In the genomic region with DNA sequence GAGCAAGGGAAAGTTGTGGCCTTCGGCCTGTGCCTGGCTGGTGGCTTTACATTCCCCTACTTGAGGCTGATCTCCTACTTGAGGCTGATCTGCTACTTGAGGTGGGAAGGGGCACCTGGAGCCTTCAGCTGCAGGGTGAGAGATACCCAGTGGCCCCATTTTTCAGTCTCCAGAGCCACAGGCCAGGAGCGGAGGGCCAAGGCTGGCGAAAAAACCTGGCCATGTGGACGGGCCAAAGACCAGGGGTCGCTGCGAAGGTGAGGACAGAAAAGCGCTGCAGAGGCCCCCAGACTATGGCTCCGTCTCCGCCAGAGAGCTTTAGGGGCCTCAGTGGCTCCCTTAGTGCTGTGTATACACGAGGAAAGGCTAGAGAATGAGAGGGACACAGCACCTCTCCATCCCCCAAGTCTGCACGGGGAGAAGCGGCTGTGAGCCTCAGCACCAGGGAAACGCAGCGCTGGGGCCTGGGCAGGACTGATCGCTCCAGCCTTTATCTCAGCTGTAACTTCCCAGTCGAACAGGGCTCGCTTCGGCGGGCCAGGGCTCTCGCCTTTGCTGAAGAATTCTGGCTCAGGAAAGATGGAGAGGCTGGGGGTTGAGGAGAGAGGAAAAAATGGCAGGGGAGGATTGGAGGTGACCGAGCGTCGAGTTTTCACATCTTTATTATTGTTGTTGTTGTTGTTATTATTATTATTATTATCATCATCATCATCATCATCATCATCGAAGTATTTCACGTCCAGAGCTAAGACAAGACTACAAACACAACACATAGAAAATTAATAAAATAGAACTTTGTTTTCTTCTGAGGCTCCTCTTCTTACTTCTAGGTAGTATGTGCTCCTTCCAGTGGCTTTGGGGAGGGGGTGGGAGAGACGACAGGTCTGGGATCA, we compare ENCODE assay signal across 15 cellular contexts. TPM values are rescaled to one million over a fixed set of nuclear protein-coding genes. Genes with fewer than 3 reads are reported as not detected.
A peak's percentile ranks its signal among the peaks of the same experiment; 100 is the strongest.
DNase-seq lines count a peak whose midpoint lies in the region; ATAC-seq, FAIRE-seq and TF ChIP-seq lines count a peak whose summit lies in the region.
"Had no signal": no experiment of that assay in that cellular context is flagged by ENCODE, and none has a peak within 500 bp of the region (broad histone marks: within the 10 kb centered on the region; RNA-seq: fewer than 3 reads in every experiment).

No MANE protein-coding gene starts in this region.

- no peak overlapping the region for H3K27ac Mint-ChIP-seq in activated T-cell treated with anti-CD3 and anti-CD28 coated beads, Interleukin-2, amount 50 U/mL, for 72 hours
- H3K27ac Mint-ChIP-seq in astrocyte (ENCODE audit: unreplicated experiment): no peak overlapping the region

- no peak for TF ChIP-seq EP300 in suprapubic skin (IDR thresholded peaks at IDR 0.05)

- no peak overlapping the region for H3K27ac ChIP-seq in astrocyte (ENCODE audit: low read depth, low read length)
- H3K27ac ChIP-seq in muscle layer of colon (ENCODE audit: low read depth, low read length): peak overlapping the region; percentile 83
- H3K27ac ChIP-seq in suprapubic skin: peak overlapping the region; percentile 13

- H3K9me3 Mint-ChIP-seq in activated T-cell treated with anti-CD3 and anti-CD28 coated beads, Interleukin-2, amount 50 U/mL, for 72 hours: no peaks in the 10 kb centered on the region
- peaks cover 40% of the 10 kb centered on the region for H3K9me3 Mint-ChIP-seq in astrocyte (ENCODE audit: unreplicated experiment)

- H2AFZ ChIP-seq in astrocyte (ENCODE audit: low read depth, low read length): no peak overlapping the region

- TF ChIP-seq CTCF in astrocyte (IDR thresholded peaks at IDR 0.05; ENCODE audit: insufficient read depth, low read depth, low read length): no peak
- TF ChIP-seq CTCF in suprapubic skin (IDR thresholded peaks at IDR 0.05): no peak

- intact Hi-C loops in sciatic nerve (cut with DNase I): loop anchor here (5.0 kb wide), 1 partner anchor 248 kb away; no protein-coding TSS in a partner anchor

- peaks cover 50% of the 10 kb centered on the region for H3K4me1 Mint-ChIP-seq in activated T-cell treated with anti-CD3 and anti-CD28 coated beads, Interleukin-2, amount 50 U/mL, for 72 hours (ENCODE audit: low read depth)
- no peaks in the 10 kb centered on the region for H3K4me1 Mint-ChIP-seq in astrocyte (ENCODE audit: low read depth, unreplicated experiment)

- H4K20me1 ChIP-seq in astrocyte (ENCODE audit: insufficient read depth, low read length): peaks cover 13% of the 10 kb centered on the region

- no peak for ATAC-seq in activated T-cell treated with anti-CD3 and anti-CD28 coated beads, Interleukin-2, amount 50 U/mL, for 72 hours (replicated peaks in 1 of 2)
- ATAC-seq in sciatic nerve: no peak
- ATAC-seq: left cardiac atrium, PC-3 had no signal

- H3K79me2 ChIP-seq in astrocyte (ENCODE audit: insufficient read depth, low read length): peaks cover 20% of the 10 kb centered on the region

- no peaks in the 10 kb centered on the region for H3K36me3 ChIP-seq in astrocyte (ENCODE audit: insufficient read depth, low read length)
- no peaks in the 10 kb centered on the region for H3K36me3 ChIP-seq in muscle layer of colon (ENCODE audit: insufficient read depth, low read length)
- peaks cover 3% of the 10 kb centered on the region for H3K36me3 ChIP-seq in suprapubic skin

- no peaks in the 10 kb centered on the region for H3K9me3 ChIP-seq in astrocyte (ENCODE audit: insufficient read depth, low read depth, low read length)
- H3K9me3 ChIP-seq in muscle layer of colon (ENCODE audit: low read length): no peaks in the 10 kb centered on the region
- H3K9me3 ChIP-seq in suprapubic skin: no peaks in the 10 kb centered on the region

- H3K4me2 ChIP-seq in astrocyte (ENCODE audit: low read length): peak overlapping the region; percentile 92

- H3K9ac ChIP-seq in astrocyte (ENCODE audit: low read length): peak overlapping the region; percentile 59
- H3K9ac ChIP-seq in muscle layer of colon (ENCODE audit: low read length): peak overlapping the region; percentile 4

- no peak overlapping the region for H3K4me3 ChIP-seq in astrocyte (ENCODE audit: insufficient read depth, low read depth, low read length)
- peak overlapping the region; percentile 64 to 66 for H3K4me3 ChIP-seq in muscle layer of colon (ENCODE audit: low read depth in 1 of 2, low read length in 2 of 2)
- H3K4me3 ChIP-seq in suprapubic skin: no peak overlapping the region

- TF ChIP-seq POLR2A in suprapubic skin (IDR thresholded peaks at IDR 0.05): no peak

- H3K27me3 ChIP-seq in astrocyte (ENCODE audit: insufficient read depth, low read length) (peaks cover 78% of the 10 kb centered on the region), muscle layer of colon (ENCODE audit: control insufficient read depth in 1 of 2, insufficient read depth in 2 of 2, low read length in 2 of 2) (peaks cover 0 to 8% of the 10 kb centered on the region in 2 donors), suprapubic skin (peaks cover 58% of the 10 kb centered on the region)

- FAIRE-seq in astrocyte (lab: Jason Lieb, UNC): no peak
- FAIRE-seq: bronchial epithelial cell had no signal

- WGBS in suprapubic skin: 74% methylated on average over 19 of the region's 26 CpGs

- no peak for DNase-seq in activated T-cell treated with anti-CD3 and anti-CD28 coated beads, Interleukin-2, amount 50 U/mL, for 72 hours
- DNase-seq in activated T-cell treated with anti-CD3 and anti-CD28 coated beads, Interleukin-2, amount 50 U/mL, for 1 hour: no peak
- DNase-seq in astrocyte (ENCODE audit: low read depth): no peak
- no peak for DNase-seq in suprapubic skin (ENCODE audit: low spot score in 2 of 2)
- no peak for DNase-seq in 8988T
- DNase-seq in sciatic nerve (ENCODE audit: low spot score): no peak
- no peak for DNase-seq in activated CD8-positive, alpha-beta memory T cell treated with anti-CD3 and anti-CD28 coated beads, Interleukin-2, amount 50 U/mL, for 48 hours
- DNase-seq: Kasumi-1, left cardiac atrium, NCI-H510A, PC-3, SW 1271 had no signal

- H3K27me3 Mint-ChIP-seq in activated T-cell treated with anti-CD3 and anti-CD28 coated beads, Interleukin-2, amount 50 U/mL, for 72 hours (ENCODE audit: low read depth): peaks cover 96% of the 10 kb centered on the region
- H3K27me3 Mint-ChIP-seq in astrocyte (ENCODE audit: low read depth, unreplicated experiment): peaks cover 91% of the 10 kb centered on the region

- H3K4me1 ChIP-seq in astrocyte (ENCODE audit: insufficient read depth, low read length): peaks cover 18% of the 10 kb centered on the region
- peaks cover 59% of the 10 kb centered on the region for H3K4me1 ChIP-seq in muscle layer of colon (ENCODE audit: insufficient read depth, low read length)
- peaks cover 53% of the 10 kb centered on the region for H3K4me1 ChIP-seq in suprapubic skin

- peak overlapping the region; percentile 11 to 85 for H3K4me3 Mint-ChIP-seq in activated T-cell treated with anti-CD3 and anti-CD28 coated beads, Interleukin-2, amount 50 U/mL, for 72 hours
- H3K4me3 Mint-ChIP-seq in astrocyte (ENCODE audit: unreplicated experiment): no peak overlapping the region

- no peaks in the 10 kb centered on the region for H3K36me3 Mint-ChIP-seq in activated T-cell treated with anti-CD3 and anti-CD28 coated beads, Interleukin-2, amount 50 U/mL, for 72 hours (ENCODE audit: insufficient read depth in 2 of 2)
- no peaks in the 10 kb centered on the region for H3K36me3 Mint-ChIP-seq in astrocyte (ENCODE audit: low read depth, unreplicated experiment)

RNA-seq across cellular contexts. Expression of a gene that starts 1.8 kb away (rescaled TPM):
- total RNA-seq in activated T-cell treated with anti-CD3 and anti-CD28 coated beads, Interleukin-2, amount 50 U/mL, for 72 hours: not detected
- total RNA-seq in astrocyte: not detected in 2 replicates
- under 1 TPM in 2 of 4 donors, not detected in 2; 0.72 to 0.80 TPM for total RNA-seq in suprapubic skin
- total RNA-seq in sciatic nerve: 2.4 TPM
- total RNA-seq: bronchial epithelial cell, temporal lobe had no signal

RNA-seq across cellular contexts. Expression of a gene that starts 5.3 kb away (rescaled TPM):
- 1 to 10 TPM; 2.9 to 8.1 TPM for total RNA-seq in activated T-cell treated with anti-CD3 and anti-CD28 coated beads, Interleukin-2, amount 50 U/mL, for 72 hours
- total RNA-seq in astrocyte (not detected in 2 replicates), suprapubic skin (10 to 100 TPM in 1 of 4 donors, 1 to 10 TPM in 3; 2.3 to 20.8 (median 3.9) TPM), sciatic nerve (25.6 TPM)
- total RNA-seq: bronchial epithelial cell, temporal lobe had no signal

RNA-seq across cellular contexts. Expression of a gene that starts 9.4 kb away (rescaled TPM):
- total RNA-seq in activated T-cell treated with anti-CD3 and anti-CD28 coated beads, Interleukin-2, amount 50 U/mL, for 72 hours: under 1 TPM; 0.24 to 0.51 TPM
- total RNA-seq in astrocyte (not detected in 2 replicates), suprapubic skin (1 to 10 TPM in 2 of 4 donors, under 1 TPM in 1, not detected in 1; 0.39 to 4.5 (median 1.3) TPM), sciatic nerve (6.3 TPM)
- total RNA-seq: bronchial epithelial cell, temporal lobe had no signal

RNA-seq across cellular contexts. Expression of a gene that starts 15.5 kb away (rescaled TPM):
- total RNA-seq in activated T-cell treated with anti-CD3 and anti-CD28 coated beads, Interleukin-2, amount 50 U/mL, for 72 hours: 1 to 10 TPM; 1.3 to 1.6 TPM
- not detected in 2 replicates for total RNA-seq in astrocyte
- total RNA-seq in suprapubic skin: 1 to 10 TPM in 3 of 4 donors, under 1 TPM in 1; 0.95 to 3.6 (median 2.4) TPM
- total RNA-seq in sciatic nerve: 8.1 TPM
- total RNA-seq: bronchial epithelial cell, PC-3, temporal lobe had no signal

RNA-seq across cellular contexts. Expression of a gene that starts 17.2 kb away (rescaled TPM):
- total RNA-seq in activated T-cell treated with anti-CD3 and anti-CD28 coated beads, Interleukin-2, amount 50 U/mL, for 72 hours: 1 to 10 TPM; 1.9 to 3.3 TPM
- not detected in 2 replicates for total RNA-seq in astrocyte
- 1 to 10 TPM in 3 of 4 donors, under 1 TPM in 1; 0.42 to 3.5 (median 1.0) TPM for total RNA-seq in suprapubic skin
- 8.8 TPM for total RNA-seq in sciatic nerve
- total RNA-seq: bronchial epithelial cell, temporal lobe had no signal

Comparison
In these comparisons a context has a peak if more than half of its experiments do, and no peak if none do; other contexts are left out.
1. H3K4me3 ChIP-seq: peak in muscle layer of colon (2 of 2); none in astrocyte (single experiment) and suprapubic skin (single experiment).